ENCODE assay signal across 1 cellular context in genomic region chr3:144737281-144737680, GRCh38.
TF ChIP-seq lines count a peak whose summit lies in the region.

No MANE protein-coding gene starts in this region.

TF ChIP-seq in GM23338, 12 proteins besides CTCF, POLR2A, EP300 and RAD21 (continued from another document):
- TF ChIP-seq ZNF462 (CRISPR knock-in tag; IDR thresholded peaks at IDR 0.05) = no peak
- TF ChIP-seq ZNF114 (CRISPR knock-in tag; IDR thresholded peaks at IDR 0.05) = no peak
- TF ChIP-seq NANOG (IDR thresholded peaks at IDR 0.05; ENCODE audit: borderline replicate concordance) = no peak
- no peak for TF ChIP-seq POLR2AphosphoS5 (IDR thresholded peaks at IDR 0.05; ENCODE audit: low read depth)
- no peak for TF ChIP-seq ETS1 (IDR thresholded peaks at IDR 0.05)
- TF ChIP-seq ZNF331 (CRISPR knock-in tag; IDR thresholded peaks at IDR 0.05; ENCODE audit: low read depth) = no peak
- TF ChIP-seq EZH2 (IDR thresholded peaks at IDR 0.05; ENCODE audit: low read depth, unreplicated experiment) = no peak
- no peak for TF ChIP-seq JUNB (IDR thresholded peaks at IDR 0.05; ENCODE audit: unreplicated experiment)
